ENCODE assay signal across 17 cellular contexts in the genomic region with DNA sequence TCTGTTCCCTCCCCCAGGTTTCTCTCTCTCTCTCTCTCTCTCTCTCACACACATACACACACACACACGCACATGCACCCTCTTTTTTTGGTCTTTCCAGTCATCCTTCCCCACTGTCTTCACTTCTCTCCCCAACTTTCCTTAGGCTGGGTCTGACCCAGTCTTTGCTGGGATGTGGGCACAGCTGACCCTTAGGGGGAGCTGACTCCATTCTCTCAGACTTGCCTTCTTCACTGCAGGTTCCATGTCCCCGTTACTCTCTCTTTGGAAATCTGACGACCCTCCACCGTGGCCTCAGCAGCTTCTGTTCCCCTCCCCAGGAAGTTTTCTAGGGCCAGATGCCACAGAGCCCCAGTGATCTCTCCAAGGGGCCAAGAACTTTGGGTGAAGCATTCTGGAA. TPM values are rescaled to one million over a fixed set of nuclear protein-coding genes. Genes with fewer than 3 reads are reported as not detected.
DNase-seq lines count a peak whose midpoint lies in the region; ATAC-seq and TF ChIP-seq lines count a peak whose summit lies in the region.
"Had no signal": no experiment of that assay in that cellular context is flagged by ENCODE, and none has a peak within 500 bp of the region (broad histone marks: within the 10 kb centered on the region; RNA-seq: fewer than 3 reads in every experiment).

No MANE protein-coding gene starts in this region.

- H3K4me3 ChIP-seq in vagina, result no peak overlapping the region
- H3K4me3 ChIP-seq: GM23248, left lung, right atrium auricular region, tibial artery had no signal

- intact Hi-C loops in cardiac septum (cut with DNase I), result no loop called here
- intact Hi-C loops in vagina (cut with DNase I), result no loop called here

- H3K27ac ChIP-seq in VCaP (peak overlapping the region; percentile 93; the same call in 1 of the 2 replicates), vagina (no peak overlapping the region)
- H3K27ac ChIP-seq: GM23248, left lung, right atrium auricular region, tibial artery had no signal

- peaks cover 9% of the 10 kb centered on the region for H3K4me1 Mint-ChIP-seq in activated naive CD8-positive, alpha-beta T cell (ENCODE audit: low read depth)
- peaks cover 9% of the 10 kb centered on the region for H3K4me1 Mint-ChIP-seq in activated naive CD8-positive, alpha-beta T cell treated with anti-CD3 and anti-CD28 coated beads, Interleukin-2, amount 50 U/mL, for 24 hours

- peaks cover 29% of the 10 kb centered on the region for H3K27me3 Mint-ChIP-seq in activated naive CD8-positive, alpha-beta T cell
- peaks cover 46% of the 10 kb centered on the region for H3K27me3 Mint-ChIP-seq in activated naive CD8-positive, alpha-beta T cell treated with anti-CD3 and anti-CD28 coated beads, Interleukin-2, amount 50 U/mL, for 24 hours

- H3K27me3 ChIP-seq in vagina, result no peaks in the 10 kb centered on the region

- TF ChIP-seq POLR2A in vagina (IDR thresholded peaks at IDR 0.05), result no peak

- H3K4me1 ChIP-seq in vagina, result peaks cover 12% of the 10 kb centered on the region

- H3K4me3 Mint-ChIP-seq in activated naive CD8-positive, alpha-beta T cell, result peak overlapping the region; percentile 80
- H3K4me3 Mint-ChIP-seq in activated naive CD8-positive, alpha-beta T cell treated with anti-CD3 and anti-CD28 coated beads, Interleukin-2, amount 50 U/mL, for 24 hours, result no peak overlapping the region

- DNase-seq in activated naive CD8-positive, alpha-beta T cell treated with anti-CD3 and anti-CD28 coated beads, Interleukin-2, amount 50 U/mL, for 24 hours, result no peak
- DNase-seq in iPS-NIHi7 (ENCODE audit: extremely low spot score) (peak; percentile 57), cardiac septum (ENCODE audit: low spot score) (no peak), vagina (ENCODE audit: extremely low spot score in 2 of 2) (no peak)
- no peak for DNase-seq in stimulated activated CD4-positive, alpha-beta T cell treated with anti-CD3 and anti-CD28 coated beads, Interleukin-4, amount 100 ng/mL, for 1 hour
- DNase-seq: activated CD4-positive, alpha-beta T cell treated with anti-CD3 and anti-CD28 coated beads, Interleukin-2, amount 10 ng/mL, durations not matched to agents 7 days and 5 days; GM23248; left lung; MM.1S; NCI-H2029; NCI-H748 treated with DMSO at 0.1 percent for 48 hours; T-helper 9 cell; tibial artery had no signal

- no peak for ATAC-seq in activated naive CD8-positive, alpha-beta T cell treated with anti-CD3 and anti-CD28 coated beads, Interleukin-2, amount 50 U/mL, for 24 hours
- ATAC-seq in HG03460 (IDR thresholded peaks at IDR 0.05; ENCODE audit: unreplicated experiment), result no peak
- ATAC-seq: left lung had no signal

- H3K36me3 ChIP-seq in vagina, result no peaks in the 10 kb centered on the region
- H3K36me3 ChIP-seq: left lung, right atrium auricular region, tibial artery had no signal

- no peaks in the 10 kb centered on the region for H3K9me3 Mint-ChIP-seq in activated naive CD8-positive, alpha-beta T cell (ENCODE audit: low read depth)
- H3K9me3 Mint-ChIP-seq in activated naive CD8-positive, alpha-beta T cell treated with anti-CD3 and anti-CD28 coated beads, Interleukin-2, amount 50 U/mL, for 24 hours, result no peaks in the 10 kb centered on the region
- H3K9me3 Mint-ChIP-seq: activated CD4-positive, alpha-beta T cell treated with anti-CD3 and anti-CD28 coated beads, Interleukin-2, amount 10 ng/mL, durations not matched to agents 7 days and 5 days had no signal

- H3K36me3 Mint-ChIP-seq in activated naive CD8-positive, alpha-beta T cell, result no peaks in the 10 kb centered on the region
- H3K36me3 Mint-ChIP-seq in activated naive CD8-positive, alpha-beta T cell treated with anti-CD3 and anti-CD28 coated beads, Interleukin-2, amount 50 U/mL, for 24 hours (ENCODE audit: low read depth), result no peaks in the 10 kb centered on the region

- no peaks in the 10 kb centered on the region for H3K9me3 ChIP-seq in vagina
- H3K9me3 ChIP-seq: left lung, right atrium auricular region, tibial artery had no signal

- no peak for TF ChIP-seq CTCF in VCaP (conservative IDR thresholded peaks at IDR 0.05)
- no peak for TF ChIP-seq CTCF in vagina (IDR thresholded peaks at IDR 0.05)

- no peak overlapping the region for H3K27ac Mint-ChIP-seq in activated naive CD8-positive, alpha-beta T cell
- H3K27ac Mint-ChIP-seq in activated naive CD8-positive, alpha-beta T cell treated with anti-CD3 and anti-CD28 coated beads, Interleukin-2, amount 50 U/mL, for 24 hours, result no peak overlapping the region
- H3K27ac Mint-ChIP-seq: activated CD4-positive, alpha-beta T cell treated with anti-CD3 and anti-CD28 coated beads, Interleukin-2, amount 10 ng/mL, durations not matched to agents 7 days and 5 days had no signal

RNA-seq across cellular contexts. Expression of a gene that starts 2.1 kb away (rescaled TPM):
- total RNA-seq in cardiac septum (0.05 TPM), vagina (not detected)
- total RNA-seq: GM23248 had no signal
